In genomic region chr1:27858072-27858948, GRCh38 we compare ENCODE assay signal across 1 cellular context.
A peak's percentile ranks its signal among the peaks of the same experiment; 100 is the strongest.
TF ChIP-seq lines count a peak whose summit lies in the region.

No MANE protein-coding gene starts in this region.

TF ChIP-seq in K562, 482 proteins besides CTCF, POLR2A, EP300 and RAD21 (continued from another document and continues in another):
- TF ChIP-seq, protein P1, sequence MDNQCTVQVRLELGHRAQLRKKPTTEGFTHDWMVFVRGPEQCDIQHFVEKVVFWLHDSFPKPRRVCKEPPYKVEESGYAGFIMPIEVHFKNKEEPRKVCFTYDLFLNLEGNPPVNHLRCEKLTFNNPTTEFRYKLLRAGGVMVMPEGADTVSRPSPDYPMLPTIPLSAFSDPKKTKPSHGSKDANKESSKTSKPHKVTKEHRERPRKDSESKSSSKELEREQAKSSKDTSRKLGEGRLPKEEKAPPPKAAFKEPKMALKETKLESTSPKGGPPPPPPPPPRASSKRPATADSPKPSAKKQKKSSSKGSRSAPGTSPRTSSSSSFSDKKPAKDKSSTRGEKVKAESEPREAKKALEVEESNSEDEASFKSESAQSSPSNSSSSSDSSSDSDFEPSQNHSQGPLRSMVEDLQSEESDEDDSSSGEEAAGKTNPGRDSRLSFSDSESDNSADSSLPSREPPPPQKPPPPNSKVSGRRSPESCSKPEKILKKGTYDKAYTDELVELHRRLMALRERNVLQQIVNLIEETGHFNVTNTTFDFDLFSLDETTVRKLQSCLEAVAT (IDR thresholded peaks at IDR 0.05) = no peak
- TF ChIP-seq TAF9B (IDR thresholded peaks at IDR 0.05; ENCODE audit: partially characterized antibody) (no peak), RB1 (IDR thresholded peaks at IDR 0.05; ENCODE audit: low read depth) (peak; percentile 62; the same call in 1 of the 2 replicates), CHD1 (IDR thresholded peaks at IDR 0.05; ENCODE audit: low read length) (no peak), WHSC1 (IDR thresholded peaks at IDR 0.05; ENCODE audit: low read length) (no peak), ELF4 (CRISPR knock-in tag; IDR thresholded peaks at IDR 0.05) (no peak), FOXO4 (CRISPR knock-in tag; IDR thresholded peaks at IDR 0.05) (no peak), ZC3H8 (IDR thresholded peaks at IDR 0.05) (no peak), NBN (IDR thresholded peaks at IDR 0.05; ENCODE audit: low read depth) (no peak), XRCC5 (IDR thresholded peaks at IDR 0.05; ENCODE audit: low read depth, low read length) (peak; percentile 91; the same call in 1 of the 2 replicates), NR2C2 (CRISPR knock-in tag; IDR thresholded peaks at IDR 0.05) (no peak), NR2C2 (tag; IDR thresholded peaks at IDR 0.05) (no peak), MIER1 (IDR thresholded peaks at IDR 0.05; ENCODE audit: low read depth) (no peak), MTA2 (IDR thresholded peaks at IDR 0.05; ENCODE audit: low read depth) (no peak), KLF6 (CRISPR knock-in tag; IDR thresholded peaks at IDR 0.05; ENCODE audit: borderline replicate concordance) (no peak), PURB (CRISPR knock-in tag; IDR thresholded peaks at IDR 0.05; ENCODE audit: low read depth) (no peak), TEAD2 (tag; IDR thresholded peaks at IDR 0.05) (no peak), ZNF263 (CRISPR knock-in tag; IDR thresholded peaks at IDR 0.05; ENCODE audit: borderline replicate concordance) (peak; percentile 51; the same call in 1 of the 2 replicates), RBM22 (IDR thresholded peaks at IDR 0.05; ENCODE audit: low read depth, low read length, poor library complexity, severe bottlenecking) (no peak), NFYB (IDR thresholded peaks at IDR 0.05; ENCODE audit: extremely low read depth, insufficient read length) (no peak), HDAC8 (tag; IDR thresholded peaks at IDR 0.05) (no peak), KAT2B (IDR thresholded peaks at IDR 0.05; ENCODE audit: low read depth, low read length) (no peak), MBD1 (CRISPR knock-in tag; IDR thresholded peaks at IDR 0.05) (no peak), GTF2F1 (IDR thresholded peaks at IDR 0.05; ENCODE audit: low read depth, low read length) (no peak), ZNF174 (CRISPR knock-in tag; IDR thresholded peaks at IDR 0.05) (no peak), KLF1 (tag; IDR thresholded peaks at IDR 0.05) (no peak), ZFP36 (IDR thresholded peaks at IDR 0.05; ENCODE audit: low read depth, low read length, partially characterized antibody) (no peak), MECOM (CRISPR knock-in tag; IDR thresholded peaks at IDR 0.05) (no peak), MEIS2 (IDR thresholded peaks at IDR 0.05; ENCODE audit: partially characterized antibody) (no peak), BCL6 (CRISPR knock-in tag; IDR thresholded peaks at IDR 0.05) (no peak), PML (IDR thresholded peaks at IDR 0.05; ENCODE audit: low read length) (no peak), SUPT5H (IDR thresholded peaks at IDR 0.05) (no peak), HDAC3 (IDR thresholded peaks at IDR 0.05; ENCODE audit: borderline replicate concordance, partially characterized antibody) (no peak), YBX1 (IDR thresholded peaks at IDR 0.05) (no peak), SOX6 (IDR thresholded peaks at IDR 0.05) (peak; percentile 28; the same call in 1 of the 2 replicates), BRD4 (IDR thresholded peaks at IDR 0.05) (no peak), NCOA4 (IDR thresholded peaks at IDR 0.05; ENCODE audit: partially characterized antibody) (no peak), CHCHD3 (CRISPR knock-in tag; IDR thresholded peaks at IDR 0.05) (no peak), ZFP30 (CRISPR knock-in tag; IDR thresholded peaks at IDR 0.05; ENCODE audit: borderline replicate concordance) (no peak), ZNF23 (CRISPR knock-in tag; IDR thresholded peaks at IDR 0.05) (no peak), ETV6 (IDR thresholded peaks at IDR 0.05; ENCODE audit: borderline replicate concordance in 1 of 2, low read depth in 2 of 2, low read length in 1 of 2) (no peak), ETV6 (CRISPR knock-in tag; IDR thresholded peaks at IDR 0.05; ENCODE audit: borderline replicate concordance) (no peak), ZNF77 (CRISPR knock-in tag; IDR thresholded peaks at IDR 0.05) (no peak), SIN3B (IDR thresholded peaks at IDR 0.05; ENCODE audit: low read depth) (0 out of 2 replicates have a peak, but pooled peaks have one; percentile 18), CEBPB (tag; IDR thresholded peaks at IDR 0.05) (no peak), TEAD4 (IDR thresholded peaks at IDR 0.05; ENCODE audit: low read length) (no peak), TEAD4 (CRISPR knock-in tag; IDR thresholded peaks at IDR 0.05; ENCODE audit: borderline replicate concordance) (no peak)
- TF ChIP-seq, protein P2, sequence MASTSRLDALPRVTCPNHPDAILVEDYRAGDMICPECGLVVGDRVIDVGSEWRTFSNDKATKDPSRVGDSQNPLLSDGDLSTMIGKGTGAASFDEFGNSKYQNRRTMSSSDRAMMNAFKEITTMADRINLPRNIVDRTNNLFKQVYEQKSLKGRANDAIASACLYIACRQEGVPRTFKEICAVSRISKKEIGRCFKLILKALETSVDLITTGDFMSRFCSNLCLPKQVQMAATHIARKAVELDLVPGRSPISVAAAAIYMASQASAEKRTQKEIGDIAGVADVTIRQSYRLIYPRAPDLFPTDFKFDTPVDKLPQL (IDR thresholded peaks at IDR 0.05; ENCODE audit: extremely low read depth, insufficient read length) = no peak
- TF ChIP-seq, protein P3, sequence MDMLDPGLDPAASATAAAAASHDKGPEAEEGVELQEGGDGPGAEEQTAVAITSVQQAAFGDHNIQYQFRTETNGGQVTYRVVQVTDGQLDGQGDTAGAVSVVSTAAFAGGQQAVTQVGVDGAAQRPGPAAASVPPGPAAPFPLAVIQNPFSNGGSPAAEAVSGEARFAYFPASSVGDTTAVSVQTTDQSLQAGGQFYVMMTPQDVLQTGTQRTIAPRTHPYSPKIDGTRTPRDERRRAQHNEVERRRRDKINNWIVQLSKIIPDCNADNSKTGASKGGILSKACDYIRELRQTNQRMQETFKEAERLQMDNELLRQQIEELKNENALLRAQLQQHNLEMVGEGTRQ (CRISPR knock-in tag; IDR thresholded peaks at IDR 0.05) = no peak
- TF ChIP-seq, protein P4, sequence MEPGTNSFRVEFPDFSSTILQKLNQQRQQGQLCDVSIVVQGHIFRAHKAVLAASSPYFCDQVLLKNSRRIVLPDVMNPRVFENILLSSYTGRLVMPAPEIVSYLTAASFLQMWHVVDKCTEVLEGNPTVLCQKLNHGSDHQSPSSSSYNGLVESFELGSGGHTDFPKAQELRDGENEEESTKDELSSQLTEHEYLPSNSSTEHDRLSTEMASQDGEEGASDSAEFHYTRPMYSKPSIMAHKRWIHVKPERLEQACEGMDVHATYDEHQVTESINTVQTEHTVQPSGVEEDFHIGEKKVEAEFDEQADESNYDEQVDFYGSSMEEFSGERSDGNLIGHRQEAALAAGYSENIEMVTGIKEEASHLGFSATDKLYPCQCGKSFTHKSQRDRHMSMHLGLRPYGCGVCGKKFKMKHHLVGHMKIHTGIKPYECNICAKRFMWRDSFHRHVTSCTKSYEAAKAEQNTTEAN (CRISPR knock-in tag; IDR thresholded peaks at IDR 0.05) = no peak
- TF ChIP-seq, protein P5, sequence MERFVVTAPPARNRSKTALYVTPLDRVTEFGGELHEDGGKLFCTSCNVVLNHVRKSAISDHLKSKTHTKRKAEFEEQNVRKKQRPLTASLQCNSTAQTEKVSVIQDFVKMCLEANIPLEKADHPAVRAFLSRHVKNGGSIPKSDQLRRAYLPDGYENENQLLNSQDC (CRISPR knock-in tag; IDR thresholded peaks at IDR 0.05) = no peak
- TF ChIP-seq, protein P6, sequence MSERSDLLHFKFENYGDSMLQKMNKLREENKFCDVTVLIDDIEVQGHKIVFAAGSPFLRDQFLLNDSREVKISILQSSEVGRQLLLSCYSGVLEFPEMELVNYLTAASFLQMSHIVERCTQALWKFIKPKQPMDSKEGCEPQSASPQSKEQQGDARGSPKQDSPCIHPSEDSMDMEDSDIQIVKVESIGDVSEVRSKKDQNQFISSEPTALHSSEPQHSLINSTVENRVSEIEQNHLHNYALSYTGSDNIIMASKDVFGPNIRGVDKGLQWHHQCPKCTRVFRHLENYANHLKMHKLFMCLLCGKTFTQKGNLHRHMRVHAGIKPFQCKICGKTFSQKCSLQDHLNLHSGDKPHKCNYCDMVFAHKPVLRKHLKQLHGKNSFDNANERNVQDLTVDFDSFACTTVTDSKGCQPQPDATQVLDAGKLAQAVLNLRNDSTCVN (CRISPR knock-in tag; IDR thresholded peaks at IDR 0.05) = no peak
- TF ChIP-seq, protein P7, sequence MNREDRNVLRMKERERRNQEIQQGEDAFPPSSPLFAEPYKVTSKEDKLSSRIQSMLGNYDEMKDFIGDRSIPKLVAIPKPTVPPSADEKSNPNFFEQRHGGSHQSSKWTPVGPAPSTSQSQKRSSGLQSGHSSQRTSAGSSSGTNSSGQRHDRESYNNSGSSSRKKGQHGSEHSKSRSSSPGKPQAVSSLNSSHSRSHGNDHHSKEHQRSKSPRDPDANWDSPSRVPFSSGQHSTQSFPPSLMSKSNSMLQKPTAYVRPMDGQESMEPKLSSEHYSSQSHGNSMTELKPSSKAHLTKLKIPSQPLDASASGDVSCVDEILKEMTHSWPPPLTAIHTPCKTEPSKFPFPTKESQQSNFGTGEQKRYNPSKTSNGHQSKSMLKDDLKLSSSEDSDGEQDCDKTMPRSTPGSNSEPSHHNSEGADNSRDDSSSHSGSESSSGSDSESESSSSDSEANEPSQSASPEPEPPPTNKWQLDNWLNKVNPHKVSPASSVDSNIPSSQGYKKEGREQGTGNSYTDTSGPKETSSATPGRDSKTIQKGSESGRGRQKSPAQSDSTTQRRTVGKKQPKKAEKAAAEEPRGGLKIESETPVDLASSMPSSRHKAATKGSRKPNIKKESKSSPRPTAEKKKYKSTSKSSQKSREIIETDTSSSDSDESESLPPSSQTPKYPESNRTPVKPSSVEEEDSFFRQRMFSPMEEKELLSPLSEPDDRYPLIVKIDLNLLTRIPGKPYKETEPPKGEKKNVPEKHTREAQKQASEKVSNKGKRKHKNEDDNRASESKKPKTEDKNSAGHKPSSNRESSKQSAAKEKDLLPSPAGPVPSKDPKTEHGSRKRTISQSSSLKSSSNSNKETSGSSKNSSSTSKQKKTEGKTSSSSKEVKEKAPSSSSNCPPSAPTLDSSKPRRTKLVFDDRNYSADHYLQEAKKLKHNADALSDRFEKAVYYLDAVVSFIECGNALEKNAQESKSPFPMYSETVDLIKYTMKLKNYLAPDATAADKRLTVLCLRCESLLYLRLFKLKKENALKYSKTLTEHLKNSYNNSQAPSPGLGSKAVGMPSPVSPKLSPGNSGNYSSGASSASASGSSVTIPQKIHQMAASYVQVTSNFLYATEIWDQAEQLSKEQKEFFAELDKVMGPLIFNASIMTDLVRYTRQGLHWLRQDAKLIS (CRISPR knock-in tag; IDR thresholded peaks at IDR 0.05) = no peak
- TF ChIP-seq, protein P8, sequence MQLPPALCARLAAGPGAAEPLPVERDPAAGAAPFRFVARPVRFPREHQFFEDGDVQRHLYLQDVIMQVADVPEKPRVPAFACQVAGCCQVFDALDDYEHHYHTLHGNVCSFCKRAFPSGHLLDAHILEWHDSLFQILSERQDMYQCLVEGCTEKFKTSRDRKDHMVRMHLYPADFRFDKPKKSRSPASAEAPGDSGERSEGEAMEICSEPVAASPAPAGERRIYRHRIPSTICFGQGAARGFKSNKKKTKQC (CRISPR knock-in tag; IDR thresholded peaks at IDR 0.05) = no peak
- TF ChIP-seq, protein P9, sequence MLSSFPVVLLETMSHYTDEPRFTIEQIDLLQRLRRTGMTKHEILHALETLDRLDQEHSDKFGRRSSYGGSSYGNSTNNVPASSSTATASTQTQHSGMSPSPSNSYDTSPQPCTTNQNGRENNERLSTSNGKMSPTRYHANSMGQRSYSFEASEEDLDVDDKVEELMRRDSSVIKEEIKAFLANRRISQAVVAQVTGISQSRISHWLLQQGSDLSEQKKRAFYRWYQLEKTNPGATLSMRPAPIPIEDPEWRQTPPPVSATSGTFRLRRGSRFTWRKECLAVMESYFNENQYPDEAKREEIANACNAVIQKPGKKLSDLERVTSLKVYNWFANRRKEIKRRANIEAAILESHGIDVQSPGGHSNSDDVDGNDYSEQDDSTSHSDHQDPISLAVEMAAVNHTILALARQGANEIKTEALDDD (IDR thresholded peaks at IDR 0.05) = no peak
- TF ChIP-seq, protein P10, sequence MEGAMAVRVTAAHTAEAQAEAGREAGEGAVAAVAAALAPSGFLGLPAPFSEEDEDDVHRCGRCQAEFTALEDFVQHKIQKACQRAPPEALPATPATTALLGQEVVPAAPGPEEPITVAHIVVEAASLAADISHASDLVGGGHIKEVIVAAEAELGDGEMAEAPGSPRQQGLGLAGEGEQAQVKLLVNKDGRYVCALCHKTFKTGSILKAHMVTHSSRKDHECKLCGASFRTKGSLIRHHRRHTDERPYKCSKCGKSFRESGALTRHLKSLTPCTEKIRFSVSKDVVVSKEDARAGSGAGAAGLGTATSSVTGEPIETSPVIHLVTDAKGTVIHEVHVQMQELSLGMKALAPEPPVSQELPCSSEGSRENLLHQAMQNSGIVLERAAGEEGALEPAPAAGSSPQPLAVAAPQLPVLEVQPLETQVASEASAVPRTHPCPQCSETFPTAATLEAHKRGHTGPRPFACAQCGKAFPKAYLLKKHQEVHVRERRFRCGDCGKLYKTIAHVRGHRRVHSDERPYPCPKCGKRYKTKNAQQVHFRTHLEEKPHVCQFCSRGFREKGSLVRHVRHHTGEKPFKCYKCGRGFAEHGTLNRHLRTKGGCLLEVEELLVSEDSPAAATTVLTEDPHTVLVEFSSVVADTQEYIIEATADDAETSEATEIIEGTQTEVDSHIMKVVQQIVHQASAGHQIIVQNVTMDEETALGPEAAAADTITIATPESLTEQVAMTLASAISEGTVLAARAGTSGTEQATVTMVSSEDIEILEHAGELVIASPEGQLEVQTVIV (CRISPR knock-in tag; IDR thresholded peaks at IDR 0.05; ENCODE audit: borderline replicate concordance) = no peak
